ENCODE assay signal across 12 cellular contexts in genomic region chr22:40510965-40511364, GRCh38.
DNase-seq lines count a peak whose midpoint lies in the region; ATAC-seq and TF ChIP-seq lines count a peak whose summit lies in the region.
"Had no signal": no experiment of that assay in that cellular context is flagged by ENCODE, and none has a peak within 500 bp of the region (broad histone marks: within the 10 kb centered on the region; RNA-seq: fewer than 3 reads in every experiment).

No MANE protein-coding gene starts in this region.

- DNase-seq in Peyer's patch = no peak
- DNase-seq in transverse colon = no peak
- DNase-seq in effector CD4-positive, alpha-beta T cell = no peak
- DNase-seq in KBM-7 = no peak
- DNase-seq: activated CD8-positive, alpha-beta memory T cell treated with anti-CD3 and anti-CD28 coated beads, Interleukin-2, amount 50 U/mL, for 48 hours; naive thymus-derived CD4-positive, alpha-beta T cell; NCI-H526 treated with DMSO at 0.1 percent for 48 hours had no signal

- WGBS in transverse colon (ENCODE audit: low coverage in 1 of 2), 2 donors = 67 to 90% methylated on average over 1 of the region's 1 CpG

- intact Hi-C loops in transverse colon (cut with DNase I; ENCODE audit: low total_unique reads) = loop anchor here (10.0 kb wide), 1 partner anchor 124 kb away; the partner anchor contains the start of gene MRTFA

- H3K36me3 ChIP-seq in Peyer's patch (no peaks in the 10 kb centered on the region), neutrophil (no peaks in the 10 kb centered on the region), transverse colon (no peaks in the 10 kb centered on the region)
- H3K36me3 ChIP-seq: SJSA1 had no signal

- no peak for TF ChIP-seq CTCF in Peyer's patch (IDR thresholded peaks at IDR 0.05)
- no peak for TF ChIP-seq CTCF in neutrophil (IDR thresholded peaks at IDR 0.05)
- no peak for TF ChIP-seq CTCF in transverse colon (IDR thresholded peaks at IDR 0.05)

- H3K4me1 ChIP-seq in Peyer's patch (peaks cover 0 to 30% (median 0%) of the 10 kb centered on the region in 4 donors), neutrophil (ENCODE audit: control insufficient read depth in 1 of 2, insufficient read depth in 1 of 2, low read depth in 1 of 2, low read length in 1 of 2) (peaks cover 21 to 22% of the 10 kb centered on the region in 2 experiments), transverse colon (peaks cover 16 to 50% (median 45%) of the 10 kb centered on the region in 4 donors)

- no peaks in the 10 kb centered on the region for H3K9me3 ChIP-seq in Peyer's patch
- no peaks in the 10 kb centered on the region for H3K9me3 ChIP-seq in neutrophil
- H3K9me3 ChIP-seq in transverse colon = no peaks in the 10 kb centered on the region
- H3K9me3 ChIP-seq: SJSA1 had no signal

- TF ChIP-seq EP300 in transverse colon (IDR thresholded peaks at IDR 0.05; ENCODE audit: low read depth) = no peak

- H3K27ac ChIP-seq in Peyer's patch = peak overlapping the region in 3 of 4 donors; percentile 6 to 70 (median 69)
- peak overlapping the region; percentile 62 for H3K27ac ChIP-seq in cingulate gyrus (ENCODE audit: low read depth, low read length)
- H3K27ac ChIP-seq in neutrophil = peak overlapping the region; percentile 75
- peak overlapping the region; percentile 74 to 87 (median 80) for H3K27ac ChIP-seq in transverse colon
- H3K27ac ChIP-seq: VCaP had no signal

- no peak for ATAC-seq in GM21515 (IDR thresholded peaks at IDR 0.05; ENCODE audit: unreplicated experiment)
- ATAC-seq: naive thymus-derived CD4-positive, alpha-beta T cell had no signal

- TF ChIP-seq POLR2A in Peyer's patch (IDR thresholded peaks at IDR 0.05) (no peak), transverse colon (IDR thresholded peaks at IDR 0.05) (no peak)

- H3K4me3 ChIP-seq in Peyer's patch = no peak overlapping the region
- H3K4me3 ChIP-seq in neutrophil (ENCODE audit: low read depth in 1 of 2, low read length in 1 of 2) = no peak overlapping the region
- H3K4me3 ChIP-seq in transverse colon = no peak overlapping the region
- H3K4me3 ChIP-seq: SJSA1 had no signal

- H3K27me3 ChIP-seq in Peyer's patch (no peaks in the 10 kb centered on the region), neutrophil (no peaks in the 10 kb centered on the region), transverse colon (no peaks in the 10 kb centered on the region)
- H3K27me3 ChIP-seq: SJSA1 had no signal

- in situ Hi-C loops in transverse colon (cut with MboI; ENCODE audit: low pct_ligation_motif_present in 1 of 4, low pct_unique_long_range_greater_than_20kb in 1 of 4, low sequenced_read_pairs in 3 of 4) (no loop called here), KBM-7 (cut with MboI; ENCODE audit: low pct_unique_long_range_greater_than_20kb, low sequenced_read_pairs) (no loop called here)
